In genomic region chr9:23638837-23639426, GRCh38 we compare ENCODE assay signal across 17 cellular contexts.
"Had no signal": no experiment of that assay in that cellular context is flagged by ENCODE, and none has a peak within 500 bp of the region (broad histone marks: within the 10 kb centered on the region; RNA-seq: fewer than 3 reads in every experiment).

No MANE protein-coding gene starts in this region.

- DNase-seq: activated CD4-positive, alpha-beta T cell treated with anti-CD3 and anti-CD28 coated beads, Interleukin-2, amount 10 ng/mL, durations not matched to agents 7 days and 5 days; activated CD4-positive, CD25-positive, alpha-beta regulatory T cell; activated CD8-positive, alpha-beta memory T cell treated with anti-CD3 and anti-CD28 coated beads for 24 hours; activated naive CD4-positive, alpha-beta T cell treated with anti-CD3 and anti-CD28 coated beads for 36 hours; body of pancreas; cerebellar nuclear complex; endodermal cell; immature natural killer cell; left colon; nephron progenitor cell; psoas muscle; stimulated activated CD4-positive, alpha-beta T cell treated with anti-CD3 and anti-CD28 coated beads, Interleukin-12 subunit alpha, Interleukin-12 subunit beta, amount 100 ng/mL, for 4 hours; stimulated activated CD4-positive, alpha-beta T cell treated with anti-CD3 and anti-CD28 coated beads, Interleukin-2, amount 100 ng/mL, for 48 hours; stimulated activated naive CD4-positive, alpha-beta T cell treated with Interleukin-2 at 50 U/mL for 16 hours; T-helper 1 cell had no signal

- ATAC-seq: activated T-helper 17 cell treated with anti-CD3 and anti-CD28 coated beads, Interleukin-2, amount 50 U/mL, for 72 hours; body of pancreas; left colon; psoas muscle; sciatic nerve had no signal
